ENCODE assay signal across 1 cellular context in the genomic region with DNA sequence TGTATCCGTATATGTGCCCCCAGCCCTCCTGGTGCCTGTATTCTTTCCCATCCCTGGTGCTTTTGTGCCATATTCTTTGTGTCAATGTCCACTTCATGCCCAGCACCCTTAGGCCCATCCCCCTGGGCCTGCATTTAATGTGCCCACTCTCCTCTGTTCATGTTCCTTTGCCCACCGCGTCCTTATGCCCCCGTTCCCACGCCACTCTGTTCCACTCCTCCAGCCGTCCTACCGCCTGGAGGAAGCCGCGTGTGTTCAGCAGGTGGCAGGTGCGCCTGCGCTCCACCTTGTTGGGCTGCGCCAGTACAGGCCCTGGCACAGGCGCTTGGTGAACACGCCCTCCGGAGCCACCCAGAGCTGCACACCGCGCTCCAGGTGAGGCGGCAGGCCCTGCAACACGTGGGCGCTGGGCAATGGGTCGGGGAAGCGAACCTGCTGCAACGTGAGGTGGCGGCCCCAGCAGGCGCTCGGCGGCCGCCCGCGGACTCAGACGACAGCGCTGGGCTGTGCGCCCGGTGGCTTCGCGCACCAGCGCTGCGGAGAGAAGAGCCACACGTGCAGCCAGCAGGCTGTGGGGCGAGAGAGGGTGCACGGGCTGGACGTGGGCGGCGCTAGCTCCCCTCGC.
TF ChIP-seq lines count a peak whose summit lies in the region.

No MANE protein-coding gene starts in this region.

TF ChIP-seq in HepG2, 621 proteins besides CTCF, POLR2A, EP300 and RAD21:
- TF ChIP-seq TAF1 (CRISPR knock-in tag; IDR thresholded peaks at IDR 0.05) (0 out of 2 replicates have a peak, but pooled peaks have one; percentile 3), BHLHE40 (IDR thresholded peaks at IDR 0.05; ENCODE audit: low read length) (0 out of 2 replicates have a peak, but pooled peaks have one; percentile 19), NFYC (CRISPR knock-in tag; IDR thresholded peaks at IDR 0.05) (no peak), ZNF17 (CRISPR knock-in tag; IDR thresholded peaks at IDR 0.05) (no peak), ZNF768 (CRISPR knock-in tag; IDR thresholded peaks at IDR 0.05) (peak; percentile 23; the same call in 1 of the 2 replicates), HNRNPLL (IDR thresholded peaks at IDR 0.05; ENCODE audit: low read depth, low read length, poor library complexity, severe bottlenecking) (peak; percentile 21), ATF7-NPFF (CRISPR knock-in tag; IDR thresholded peaks at IDR 0.05; ENCODE audit: low read depth) (peak; percentile 34; the same call in 1 of the 2 replicates)
- TF ChIP-seq, protein P1, sequence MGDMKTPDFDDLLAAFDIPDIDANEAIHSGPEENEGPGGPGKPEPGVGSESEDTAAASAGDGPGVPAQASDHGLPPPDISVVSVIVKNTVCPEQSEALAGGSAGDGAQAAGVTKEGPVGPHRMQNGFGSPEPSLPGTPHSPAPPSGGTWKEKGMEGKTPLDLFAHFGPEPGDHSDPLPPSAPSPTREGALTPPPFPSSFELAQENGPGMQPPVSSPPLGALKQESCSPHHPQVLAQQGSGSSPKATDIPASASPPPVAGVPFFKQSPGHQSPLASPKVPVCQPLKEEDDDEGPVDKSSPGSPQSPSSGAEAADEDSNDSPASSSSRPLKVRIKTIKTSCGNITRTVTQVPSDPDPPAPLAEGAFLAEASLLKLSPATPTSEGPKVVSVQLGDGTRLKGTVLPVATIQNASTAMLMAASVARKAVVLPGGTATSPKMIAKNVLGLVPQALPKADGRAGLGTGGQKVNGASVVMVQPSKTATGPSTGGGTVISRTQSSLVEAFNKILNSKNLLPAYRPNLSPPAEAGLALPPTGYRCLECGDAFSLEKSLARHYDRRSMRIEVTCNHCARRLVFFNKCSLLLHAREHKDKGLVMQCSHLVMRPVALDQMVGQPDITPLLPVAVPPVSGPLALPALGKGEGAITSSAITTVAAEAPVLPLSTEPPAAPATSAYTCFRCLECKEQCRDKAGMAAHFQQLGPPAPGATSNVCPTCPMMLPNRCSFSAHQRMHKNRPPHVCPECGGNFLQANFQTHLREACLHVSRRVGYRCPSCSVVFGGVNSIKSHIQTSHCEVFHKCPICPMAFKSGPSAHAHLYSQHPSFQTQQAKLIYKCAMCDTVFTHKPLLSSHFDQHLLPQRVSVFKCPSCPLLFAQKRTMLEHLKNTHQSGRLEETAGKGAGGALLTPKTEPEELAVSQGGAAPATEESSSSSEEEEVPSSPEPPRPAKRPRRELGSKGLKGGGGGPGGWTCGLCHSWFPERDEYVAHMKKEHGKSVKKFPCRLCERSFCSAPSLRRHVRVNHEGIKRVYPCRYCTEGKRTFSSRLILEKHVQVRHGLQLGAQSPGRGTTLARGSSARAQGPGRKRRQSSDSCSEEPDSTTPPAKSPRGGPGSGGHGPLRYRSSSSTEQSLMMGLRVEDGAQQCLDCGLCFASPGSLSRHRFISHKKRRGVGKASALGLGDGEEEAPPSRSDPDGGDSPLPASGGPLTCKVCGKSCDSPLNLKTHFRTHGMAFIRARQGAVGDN (CRISPR knock-in tag; IDR thresholded peaks at IDR 0.05) = peak; percentile 39; the same call in 1 of the 2 replicates
- TF ChIP-seq, protein P2, sequence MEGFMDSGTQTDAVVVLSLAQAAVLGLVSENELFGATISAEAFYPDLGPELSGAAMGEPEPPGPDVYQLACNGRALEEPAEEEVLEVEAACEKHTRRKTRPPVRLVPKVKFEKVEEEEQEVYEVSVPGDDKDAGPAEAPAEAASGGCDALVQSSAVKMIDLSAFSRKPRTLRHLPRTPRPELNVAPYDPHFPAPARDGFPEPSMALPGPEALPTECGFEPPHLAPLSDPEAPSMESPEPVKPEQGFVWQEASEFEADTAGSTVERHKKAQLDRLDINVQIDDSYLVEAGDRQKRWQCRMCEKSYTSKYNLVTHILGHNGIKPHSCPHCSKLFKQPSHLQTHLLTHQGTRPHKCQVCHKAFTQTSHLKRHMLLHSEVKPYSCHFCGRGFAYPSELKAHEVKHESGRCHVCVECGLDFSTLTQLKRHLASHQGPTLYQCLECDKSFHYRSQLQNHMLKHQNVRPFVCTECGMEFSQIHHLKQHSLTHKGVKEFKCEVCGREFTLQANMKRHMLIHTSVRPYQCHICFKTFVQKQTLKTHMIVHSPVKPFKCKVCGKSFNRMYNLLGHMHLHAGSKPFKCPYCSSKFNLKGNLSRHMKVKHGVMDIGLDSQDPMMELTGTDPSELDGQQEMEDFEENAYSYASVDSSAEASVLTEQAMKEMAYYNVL (CRISPR knock-in tag; IDR thresholded peaks at IDR 0.05; ENCODE audit: borderline replicate concordance) = no peak
